In genomic region chr6:158631678-158632537, GRCh38 we compare ENCODE assay signal across 8 cellular contexts. TPM values are rescaled to one million over a fixed set of nuclear protein-coding genes. Genes with fewer than 3 reads are reported as not detected.
A peak's percentile ranks its signal among the peaks of the same experiment; 100 is the strongest.
DNase-seq lines count a peak whose midpoint lies in the region; ATAC-seq lines count a peak whose summit lies in the region.

No MANE protein-coding gene starts in this region.

- peaks cover 55 to 85% of the 10 kb centered on the region in 2 donors for H3K36me3 Mint-ChIP-seq in CD4-positive, alpha-beta memory T cell
- H3K36me3 Mint-ChIP-seq in naive thymus-derived CD8-positive, alpha-beta T cell: peaks cover 0 to 68% (median 24%) of the 10 kb centered on the region in 3 donors

- peak in 1 of 5 donors; percentile 12 for DNase-seq in CD4-positive, alpha-beta memory T cell
- DNase-seq in SJSA1 (ENCODE audit: low read depth in 1 of 2, low spot score in 2 of 2) (peak; percentile 62 to 75), NCI-H446 treated with DMSO at 0.1 percent for 48 hours (lab: John Stamatoyannopoulos, UW) (no peak), NCI-H526 treated with DMSO at 0.1 percent for 48 hours (lab: John Stamatoyannopoulos, UW) (no peak)
- DNase-seq in naive thymus-derived CD8-positive, alpha-beta T cell: peak in 1 of 10 donors; percentile 30

- H3K27ac ChIP-seq in CD4-positive, alpha-beta memory T cell (ENCODE audit: low read depth, low read length): no peak overlapping the region
- H3K27ac ChIP-seq in SJSA1 (peak overlapping the region; percentile 30), esophagus (ENCODE audit: low read depth in 2 of 2, low read length in 1 of 2) (peak overlapping the region; percentile 74 to 80)

- H3K36me3 ChIP-seq in CD4-positive, alpha-beta memory T cell (ENCODE audit: insufficient read depth, low read length): peaks cover 63% of the 10 kb centered on the region
- peaks cover 60% of the 10 kb centered on the region for H3K36me3 ChIP-seq in SJSA1
- H3K36me3 ChIP-seq in esophagus (ENCODE audit: control insufficient read depth in 2 of 2, insufficient read depth in 2 of 2, low read length in 1 of 2): peaks cover 0 to 21% of the 10 kb centered on the region in 2 donors

- no peak overlapping the region for H3K4me3 ChIP-seq in CD4-positive, alpha-beta memory T cell (ENCODE audit: low read length in 2 of 2)
- no peak overlapping the region for H3K4me3 ChIP-seq in SJSA1
- H3K4me3 ChIP-seq in esophagus (ENCODE audit: low read depth in 1 of 2, low read length in 2 of 2): peak overlapping the region in 1 of 2 donors; percentile 4

- peaks cover 31% of the 10 kb centered on the region for H3K4me1 ChIP-seq in CD4-positive, alpha-beta memory T cell (ENCODE audit: insufficient read depth, low read length)
- H3K4me1 ChIP-seq in SJSA1 (replicated peaks) (peaks cover 20% of the 10 kb centered on the region), esophagus (ENCODE audit: control insufficient read depth in 2 of 2, insufficient read depth in 2 of 2, low read length in 1 of 2) (peaks cover 0 to 8% of the 10 kb centered on the region in 2 donors)

- CTCF ChIA-PET in CD4-positive, alpha-beta memory T cell (lab: Charles Lee; ENCODE audit: partially characterized antibody): interaction anchor here (2.8 kb wide), 1 partner anchor 59 kb away, joined by 20 read pairs; no protein-coding TSS in a partner anchor

- H3K9me3 ChIP-seq in CD4-positive, alpha-beta memory T cell (ENCODE audit: control insufficient read depth in 1 of 2, low read length in 2 of 2): no peaks in the 10 kb centered on the region
- no peaks in the 10 kb centered on the region for H3K9me3 ChIP-seq in SJSA1 (replicated peaks)
- H3K9me3 ChIP-seq in esophagus (ENCODE audit: control insufficient read depth in 2 of 2, insufficient read depth in 1 of 2, low read depth in 1 of 2, low read length in 1 of 2): no peaks in the 10 kb centered on the region

- H3K27me3 Mint-ChIP-seq in CD4-positive, alpha-beta memory T cell: no peaks in the 10 kb centered on the region
- H3K27me3 Mint-ChIP-seq in naive thymus-derived CD8-positive, alpha-beta T cell: no peaks in the 10 kb centered on the region

- H3K9me3 Mint-ChIP-seq in CD4-positive, alpha-beta memory T cell: no peaks in the 10 kb centered on the region
- no peaks in the 10 kb centered on the region for H3K9me3 Mint-ChIP-seq in naive thymus-derived CD8-positive, alpha-beta T cell

- H3K4me1 Mint-ChIP-seq in CD4-positive, alpha-beta memory T cell: peaks cover 24 to 52% (median 40%) of the 10 kb centered on the region in 4 donors
- H3K4me1 Mint-ChIP-seq in naive thymus-derived CD8-positive, alpha-beta T cell: peaks cover 18 to 64% (median 54%) of the 10 kb centered on the region in 4 donors

- intact Hi-C loops in CD4-positive, alpha-beta memory T cell (cut with micrococcal nuclease): no loop called here

- peak overlapping the region; percentile 68 to 96 (median 94) for H3K27ac Mint-ChIP-seq in CD4-positive, alpha-beta memory T cell
- H3K27ac Mint-ChIP-seq in naive thymus-derived CD8-positive, alpha-beta T cell: peak overlapping the region; percentile 74 to 96 (median 91)

- no peak for ATAC-seq in naive thymus-derived CD8-positive, alpha-beta T cell
- no peak for ATAC-seq in HG03025 (IDR thresholded peaks at IDR 0.05; ENCODE audit: low FRiP score, unreplicated experiment)
- no peak for ATAC-seq in GM21390 (IDR thresholded peaks at IDR 0.05; ENCODE audit: unreplicated experiment)

- H3K4me3 Mint-ChIP-seq in CD4-positive, alpha-beta memory T cell: no peak overlapping the region
- H3K4me3 Mint-ChIP-seq in naive thymus-derived CD8-positive, alpha-beta T cell: no peak overlapping the region

- POLR2A ChIA-PET in CD4-positive, alpha-beta memory T cell (lab: Charles Lee; ENCODE audit: partially characterized antibody): interaction anchor here (1.1 to 1.6 kb wide), 2 partner anchors 12 to 21 kb away, joined by 5 to 11 read pairs; partner anchors contain the start of gene DYNLT1
- POLR2A ChIA-PET in naive thymus-derived CD8-positive, alpha-beta T cell (lab: Charles Lee): interaction anchor here (1.7 to 2.6 kb wide), 2 partner anchors 13 to 59 kb away, joined by 3 to 7 read pairs; partner anchors contain the start of gene DYNLT1

- H3K27me3 ChIP-seq in CD4-positive, alpha-beta memory T cell (ENCODE audit: insufficient read depth, low read length): no peaks in the 10 kb centered on the region
- H3K27me3 ChIP-seq in SJSA1 (replicated peaks) (no peaks in the 10 kb centered on the region), esophagus (ENCODE audit: control insufficient read depth in 1 of 2, insufficient read depth in 2 of 2, low read length in 2 of 2) (no peaks in the 10 kb centered on the region)

- WGBS in esophagus, 2 donors: 41 to 44% methylated on average over 19 of the region's 19 CpGs

RNA-seq across cellular contexts. Expression of gene DYNLT1, which starts 12.6 kb away (rescaled TPM):
- 10 to 100 TPM; 78.8 to 90.4 TPM for total RNA-seq in CD4-positive, alpha-beta memory T cell
- polyA plus RNA-seq in CD4-positive, alpha-beta memory T cell: 100 to 1,000 TPM in 1 of 2 donors, 10 to 100 TPM in 1; 93.8 to 105 TPM
- 136 and 199 TPM in 2 replicates for total RNA-seq in SJSA1 (2014; rRNA removed; shearing (Covaris generic))
- polyA plus RNA-seq in esophagus: 100 to 1,000 TPM; 168 to 183 TPM
- 10 to 100 TPM; 54.4 to 54.7 TPM for total RNA-seq in naive thymus-derived CD8-positive, alpha-beta T cell
- 10 to 100 TPM; 63.3 to 78.6 (median 63.7) TPM for polyA plus RNA-seq in naive thymus-derived CD8-positive, alpha-beta T cell

RNA-seq across cellular contexts. Expression of gene SYTL3, which starts 17.9 kb away (rescaled TPM):
- 10 to 100 TPM; 22.2 to 24.3 TPM for total RNA-seq in CD4-positive, alpha-beta memory T cell
- polyA plus RNA-seq in CD4-positive, alpha-beta memory T cell: 10 to 100 TPM; 11.9 to 13.3 TPM
- total RNA-seq in SJSA1 (2014; rRNA removed; shearing (Covaris generic)): 14.7 and 17.5 TPM in 2 replicates
- polyA plus RNA-seq in esophagus: 1 to 10 TPM; 2.4 to 2.6 TPM
- 10 to 100 TPM; 11.1 to 13.6 TPM for total RNA-seq in naive thymus-derived CD8-positive, alpha-beta T cell
- 10 to 100 TPM; 15.7 to 16.1 (median 15.8) TPM for polyA plus RNA-seq in naive thymus-derived CD8-positive, alpha-beta T cell

Comparison
In these comparisons a context has a peak if more than half of its experiments do, and no peak if none do; other contexts are left out.
1. DNase-seq: peak in SJSA1 (2 of 2); none in NCI-H446 treated with DMSO at 0.1 percent for 48 hours (single experiment) and NCI-H526 treated with DMSO at 0.1 percent for 48 hours (single experiment).